Comparison of ENCODE assay signal across 11 cellular contexts in genomic region chr1:16637941-16638778, GRCh38. TPM values are rescaled to one million over a fixed set of nuclear protein-coding genes. Genes with fewer than 3 reads are reported as not detected.
DNase-seq lines count a peak whose midpoint lies in the region; ATAC-seq, FAIRE-seq and TF ChIP-seq lines count a peak whose summit lies in the region.
"Not testable (repeated sequence)": the region's sequence is repeated elsewhere in the genome, so short reads cannot be mapped to it uniquely, and the experiment has no call there.
"Had no signal": no experiment of that assay in that cellular context is flagged by ENCODE, and none has a peak within 500 bp of the region (broad histone marks: within the 10 kb centered on the region; RNA-seq: fewer than 3 reads in every experiment).

No MANE protein-coding gene starts in this region.

- H3K9me2 ChIP-seq in PC-3 (replicated peaks; ENCODE audit: low read length): not testable (repeated sequence)

- H3K36me3 ChIP-seq in PC-3 (ENCODE audit: low read depth, low read length); body of pancreas (replicated peaks in 1 of 2; ENCODE audit: insufficient read depth in 1 of 2, low read depth in 2 of 2); ovary: not testable (repeated sequence)
- peaks cover 0 to 25% of the 10 kb centered on the region in 2 donors for H3K36me3 ChIP-seq in left lung

- H3K9me3 Mint-ChIP-seq in glutamatergic neuron (ENCODE audit: unreplicated experiment); stimulated activated effector memory CD8-positive, alpha-beta T cell treated with anti-CD3 and anti-CD28 coated beads, Interleukin-12 subunit alpha, Interleukin-12 subunit beta, amount 100 ng/mL, for 72 hours: not testable (repeated sequence)

- BruUV-seq in PC-3 (replicated peaks; lab: Mats Ljungman, UMichigan): not testable (repeated sequence)

- not testable (repeated sequence) for TF ChIP-seq RAD21 in A549 (conservative IDR thresholded peaks at IDR 0.05 in 1 of 2, IDR thresholded peaks at IDR 0.05 in 1 of 2)

- CTCF ChIA-PET in A549 (lab: Yijun Ruan, JAX): interaction anchor here (0.6 to 1.0 kb wide), 3 partner anchors 17 to 58 kb away, joined by 3 to 7 read pairs (median 4); no protein-coding TSS in a partner anchor
- CTCF ChIA-PET in PC-3 (lab: Charles Lee): not testable (repeated sequence)

- H3K27ac ChIP-seq in A549; PC-3 (ENCODE audit: low read length); body of pancreas; left lung; ovary: not testable (repeated sequence)

- FAIRE-seq in A549 (lab: Jason Lieb, UNC): not testable (repeated sequence)

- not testable (repeated sequence) for H3K9ac ChIP-seq in PC-3 (ENCODE audit: low read length)

- H2AFZ ChIP-seq in PC-3 (ENCODE audit: low read length): not testable (repeated sequence)

- TF ChIP-seq EP300 in A549 (IDR thresholded peaks at IDR 0.05); ovary (IDR thresholded peaks at IDR 0.05): not testable (repeated sequence)

- WGBS in A549 (ENCODE audit: missing lambda C conversion rate): 85% methylated on average over 6 of the region's 6 CpGs
- WGBS in body of pancreas, 2 donors: 79 to 87% methylated on average over 6 of the region's 6 CpGs
- 79 to 86% (median 83%) methylated on average over 6 of the region's 6 CpGs for WGBS in ovary, 3 donors

- not testable (repeated sequence) for H3K4me3 ChIP-seq in A549; PC-3 (ENCODE audit: low read length); body of pancreas; left lung; ovary

- H3K79me2 ChIP-seq in PC-3 (ENCODE audit: low read length): peaks cover 64% of the 10 kb centered on the region

- intact Hi-C loops in PC-3 (cut with micrococcal nuclease); body of pancreas (cut with DNase I); left lung (cut with DNase I); ovary (cut with DNase I): not testable (repeated sequence)

- H3K9me3 ChIP-seq in A549; PC-3 (ENCODE audit: low read length); body of pancreas; left lung; ovary: not testable (repeated sequence)

- H3K36me3 Mint-ChIP-seq in glutamatergic neuron (ENCODE audit: unreplicated experiment); stimulated activated effector memory CD8-positive, alpha-beta T cell treated with anti-CD3 and anti-CD28 coated beads, Interleukin-12 subunit alpha, Interleukin-12 subunit beta, amount 100 ng/mL, for 72 hours: not testable (repeated sequence)

- H3K27me3 Mint-ChIP-seq in glutamatergic neuron (ENCODE audit: unreplicated experiment): not testable (repeated sequence)

- H3K27ac Mint-ChIP-seq in glutamatergic neuron (ENCODE audit: unreplicated experiment); stimulated activated effector memory CD8-positive, alpha-beta T cell treated with anti-CD3 and anti-CD28 coated beads, Interleukin-12 subunit alpha, Interleukin-12 subunit beta, amount 100 ng/mL, for 72 hours: not testable (repeated sequence)

- H3K4me1 Mint-ChIP-seq in glutamatergic neuron (ENCODE audit: low read depth, unreplicated experiment); stimulated activated effector memory CD8-positive, alpha-beta T cell treated with anti-CD3 and anti-CD28 coated beads, Interleukin-12 subunit alpha, Interleukin-12 subunit beta, amount 100 ng/mL, for 72 hours: not testable (repeated sequence)

- H3F3A ChIP-seq in PC-3 (ENCODE audit: low read length, unreplicated experiment): not testable (repeated sequence)

- H3K4me2 ChIP-seq in A549; PC-3 (ENCODE audit: low read length): not testable (repeated sequence)

- ATAC-seq in A549 (peak; percentile 10 to 24; a peak in 5 of 6 replicates), PC-3 (peak; percentile 6; the same call in 1 of the 2 replicates), left lung (peak; percentile 3)
- ATAC-seq in body of pancreas: not testable (repeated sequence)
- peak; percentile 27 for ATAC-seq in stimulated activated effector memory CD8-positive, alpha-beta T cell treated with anti-CD3 and anti-CD28 coated beads, Interleukin-12 subunit alpha, Interleukin-12 subunit beta, amount 100 ng/mL, for 72 hours

- POLR2A ChIA-PET in A549 (lab: Yijun Ruan, JAX): not testable (repeated sequence)
- POLR2A ChIA-PET in PC-3 (lab: Charles Lee; ENCODE audit: unreplicated experiment): interaction anchor here (0.6 kb wide), 1 partner anchor 258 kb away, joined by 3 read pairs; no protein-coding TSS in a partner anchor

- not testable (repeated sequence) for DNase-seq in A549 (ENCODE audit: low read depth in 1 of 2, low spot score in 1 of 2); PC-3; stimulated activated effector memory CD8-positive, alpha-beta T cell treated with anti-CD3 and anti-CD28 coated beads, Interleukin-12 subunit alpha, Interleukin-12 subunit beta, amount 100 ng/mL, for 72 hours (ENCODE audit: low spot score in 2 of 2)
- peak; percentile 20 for DNase-seq in activated T-cell treated with anti-CD3 and anti-CD28 coated beads, Interleukin-2, amount 50 U/mL, for 1 hour
- DNase-seq in body of pancreas: peak in 3 of 4 donors; percentile 6 to 11 (median 6)
- peak; percentile 10 for DNase-seq in glutamatergic neuron
- peak; percentile 29 to 45 for DNase-seq in left lung
- peak in 3 of 5 donors; percentile 11 to 31 (median 18) for DNase-seq in ovary

- not testable (repeated sequence) for H4K20me1 ChIP-seq in PC-3 (ENCODE audit: low read length)

- TF ChIP-seq POLR2A in A549 (IDR thresholded peaks at IDR 0.05; ENCODE audit: low read length); body of pancreas (IDR thresholded peaks at IDR 0.05); ovary (IDR thresholded peaks at IDR 0.05): not testable (repeated sequence)

- TF ChIP-seq CTCF in A549 (IDR thresholded peaks at IDR 0.05); PC-3 (conservative IDR thresholded peaks at IDR 0.05; ENCODE audit: low read depth, low read length); body of pancreas (IDR thresholded peaks at IDR 0.05); glutamatergic neuron (IDR thresholded peaks at IDR 0.05; ENCODE audit: partially characterized antibody, unreplicated experiment); left lung (IDR thresholded peaks at IDR 0.05); ovary (IDR thresholded peaks at IDR 0.05): not testable (repeated sequence)

- not testable (repeated sequence) for H3K27me3 ChIP-seq in PC-3 (ENCODE audit: low read length); body of pancreas; left lung; ovary

- H3K4me1 ChIP-seq in A549; PC-3 (ENCODE audit: insufficient read depth, low read length); ovary (ENCODE audit: insufficient read depth): not testable (repeated sequence)
- peaks cover 10% of the 10 kb centered on the region for H3K4me1 ChIP-seq in body of pancreas
- peaks cover 6 to 15% of the 10 kb centered on the region in 2 donors for H3K4me1 ChIP-seq in left lung

- not testable (repeated sequence) for H3K4me3 Mint-ChIP-seq in glutamatergic neuron (ENCODE audit: unreplicated experiment); stimulated activated effector memory CD8-positive, alpha-beta T cell treated with anti-CD3 and anti-CD28 coated beads, Interleukin-12 subunit alpha, Interleukin-12 subunit beta, amount 100 ng/mL, for 72 hours

RNA-seq across cellular contexts. Expression of gene NBPF1, which starts 24.8 kb away (rescaled TPM):
- polyA plus RNA-seq in A549 (2011; rRNA removed) (36.8 and 37.0 TPM in 2 replicates), A549 (2017; fragmentation: RNase III; extraction: RNeasy Plus Mini Kit Qiagen cat#74134 plus additional on column Dnase treatment) (23.0 to 24.5 TPM (median 23.9 TPM) in 3 replicates), ovary (10 to 100 TPM; 14.7 to 78.8 TPM)
- polyA plus RNA-seq in A549 (2012; cell fraction: cytosol; rRNA removed): 10.7 and 13.8 TPM in 2 replicates
- 10.4 and 13.8 TPM in 2 replicates for polyA plus RNA-seq in A549 (2012; cell fraction: nucleus; rRNA removed)
- polyA minus RNA-seq in A549 (2011; rRNA and poly(A)+ RNA removed): 58.3 and 65.1 TPM in 2 replicates
- total RNA-seq in PC-3 (2014; rRNA removed) (57.2 and 76.7 TPM in 2 replicates), body of pancreas (10 to 100 TPM; 22.3 to 41.5 TPM), glutamatergic neuron (ENCODE audit: unreplicated experiment) (41.8 TPM), left lung (10 to 100 TPM; 35.2 to 40.1 TPM), ovary (100 to 1,000 TPM in 1 of 7 donors, 10 to 100 TPM in 6; 30.4 to 111 (median 55.9) TPM)

RNA-seq across cellular contexts. Expression of gene RNU1-3, which starts 28.6 kb away (rescaled TPM):
- 56.2 TPM in 1 of 2 replicates, not detected in the other for polyA plus RNA-seq in A549 (2011; rRNA removed)
- not detected in 2 replicates for polyA plus RNA-seq in A549 (2012; cell fraction: cytosol; rRNA removed)
- polyA plus RNA-seq in A549 (2012; cell fraction: nucleus; rRNA removed): not detected in 2 replicates
- polyA plus RNA-seq in A549 (2017; fragmentation: RNase III; extraction: RNeasy Plus Mini Kit Qiagen cat#74134 plus additional on column Dnase treatment): 6.5 to 8.5 TPM (median 6.6 TPM) in 3 replicates
- 38,453 and 40,699 TPM in 2 replicates for polyA minus RNA-seq in A549 (2011; rRNA and poly(A)+ RNA removed)
- under 0.01 TPM in 2 replicates for total RNA-seq in PC-3 (2014; rRNA removed)
- total RNA-seq in body of pancreas: over 10,000 TPM in 1 of 2 donors, under 1 TPM in 1; under 0.01 to 15,479 TPM
- 3,598 TPM for total RNA-seq in glutamatergic neuron (ENCODE audit: unreplicated experiment)
- total RNA-seq in left lung: 1,000 to 10,000 TPM; 2,748 to 3,444 TPM
- total RNA-seq in ovary: 1,000 to 10,000 TPM in 5 of 7 donors, under 1 TPM in 2; under 0.01 to 7,521 (median 3,807) TPM
- not detected for polyA plus RNA-seq in ovary
- total RNA-seq: HT1080 had no signal
- polyA plus RNA-seq: CD8-positive, alpha-beta memory T cell; SK-N-SH had no signal
